In genomic region chr3:67916353-67916752, GRCh38 we compare ENCODE assay signal across 28 cellular contexts.
"Had no signal": no experiment of that assay in that cellular context is flagged by ENCODE, and none has a peak within 500 bp of the region (broad histone marks: within the 10 kb centered on the region; RNA-seq: fewer than 3 reads in every experiment).

No MANE protein-coding gene starts in this region.

- FAIRE-seq: endometrium, islet of Langerhans had no signal

- H3K9me3 ChIP-seq: esophagus squamous epithelium, ovary, psoas muscle, sigmoid colon, suprapubic skin, transverse colon, upper lobe of right lung, uterus had no signal

- H3K4me3 ChIP-seq: esophagus squamous epithelium, heart right ventricle, lung, ovary, psoas muscle, sigmoid colon, skin epidermis, suprapubic skin, transverse colon, upper lobe of right lung, uterus had no signal

- H3K4me1 ChIP-seq: esophagus squamous epithelium, heart right ventricle, psoas muscle, suprapubic skin, transverse colon, upper lobe of right lung, uterus had no signal

- H3K36me3 ChIP-seq: esophagus squamous epithelium, heart right ventricle, ovary, sigmoid colon, suprapubic skin, transverse colon, upper lobe of right lung, uterus had no signal

- H3K27ac ChIP-seq: esophagus squamous epithelium, heart right ventricle, ovary, psoas muscle, sigmoid colon, skin epidermis, suprapubic skin, transverse colon, upper lobe of right lung, uterus had no signal

- H3K27me3 ChIP-seq: esophagus squamous epithelium, heart right ventricle, ovary, sigmoid colon, suprapubic skin, transverse colon, upper lobe of right lung, uterus had no signal

- ATAC-seq: effector memory CD8-positive, alpha-beta T cell; heart right ventricle; natural killer cell; psoas muscle; right cardiac atrium; stimulated activated naive CD8-positive, alpha-beta T cell treated with anti-CD3 and anti-CD28 coated beads, Interleukin-15, amount 100 ng/mL, for 72 hours; upper lobe of right lung had no signal

- DNase-seq: cortex of kidney; effector memory CD8-positive, alpha-beta T cell; erythroblast; esophagus squamous epithelium; foreskin melanocyte; glutamatergic neuron; heart right ventricle; hippocampal formation; kidney glomerular epithelial cell; natural killer cell; occipital lobe; ovary; posterior cingulate gyrus; psoas muscle; right cardiac atrium; sigmoid colon; stimulated activated CD4-positive, alpha-beta T cell treated with anti-CD3 and anti-CD28 coated beads, Interleukin-15, amount 100 ng/mL, for 24 hours; stimulated activated CD4-positive, alpha-beta T cell treated with anti-CD3 and anti-CD28 coated beads, Interleukin-2, amount 100 ng/mL, for 48 hours; stimulated activated naive CD4-positive, alpha-beta T cell; stimulated activated naive CD8-positive, alpha-beta T cell treated with anti-CD3 and anti-CD28 coated beads, Interleukin-15, amount 100 ng/mL, for 72 hours; transverse colon; upper lobe of right lung; uterus had no signal
